Comparison of ENCODE assay signal across 3 cellular contexts in the genomic region with DNA sequence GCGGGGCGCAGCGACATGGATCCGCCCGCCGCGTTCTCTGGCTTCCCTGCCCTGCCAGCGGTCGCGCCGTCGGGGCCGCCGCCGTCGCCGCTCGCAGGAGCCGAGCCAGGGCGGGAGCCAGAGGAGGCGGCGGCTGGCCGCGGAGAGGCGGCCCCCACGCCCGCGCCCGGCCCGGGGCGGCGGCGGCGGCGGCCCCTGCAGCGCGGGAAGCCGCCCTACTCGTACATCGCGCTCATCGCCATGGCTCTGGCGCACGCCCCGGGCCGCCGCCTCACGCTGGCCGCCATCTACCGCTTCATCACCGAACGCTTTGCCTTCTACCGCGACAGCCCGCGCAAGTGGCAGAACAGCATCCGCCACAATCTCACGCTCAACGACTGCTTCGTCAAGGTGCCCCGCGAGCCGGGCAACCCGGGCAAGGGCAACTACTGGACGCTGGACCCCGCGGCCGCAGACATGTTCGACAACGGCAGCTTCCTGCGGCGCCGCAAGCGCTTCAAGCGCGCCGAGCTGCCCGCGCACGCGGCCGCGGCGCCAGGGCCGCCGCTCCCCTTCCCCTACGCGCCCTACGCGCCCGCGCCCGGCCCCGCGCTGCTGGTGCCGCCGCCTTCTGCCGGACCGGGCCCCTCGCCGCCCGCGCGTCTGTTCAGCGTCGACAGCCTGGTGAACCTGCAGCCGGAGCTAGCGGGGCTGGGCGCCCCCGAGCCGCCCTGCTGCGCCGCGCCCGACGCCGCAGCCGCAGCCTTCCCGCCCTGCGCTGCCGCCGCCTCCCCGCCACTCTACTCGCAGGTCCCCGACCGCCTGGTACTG.
TF ChIP-seq lines count a peak whose summit lies in the region.

No MANE protein-coding gene starts in this region.

TF ChIP-seq in SK-N-SH, 30 proteins besides CTCF, POLR2A, EP300 and RAD21 (continued from another document):
- TF ChIP-seq, protein P1, sequence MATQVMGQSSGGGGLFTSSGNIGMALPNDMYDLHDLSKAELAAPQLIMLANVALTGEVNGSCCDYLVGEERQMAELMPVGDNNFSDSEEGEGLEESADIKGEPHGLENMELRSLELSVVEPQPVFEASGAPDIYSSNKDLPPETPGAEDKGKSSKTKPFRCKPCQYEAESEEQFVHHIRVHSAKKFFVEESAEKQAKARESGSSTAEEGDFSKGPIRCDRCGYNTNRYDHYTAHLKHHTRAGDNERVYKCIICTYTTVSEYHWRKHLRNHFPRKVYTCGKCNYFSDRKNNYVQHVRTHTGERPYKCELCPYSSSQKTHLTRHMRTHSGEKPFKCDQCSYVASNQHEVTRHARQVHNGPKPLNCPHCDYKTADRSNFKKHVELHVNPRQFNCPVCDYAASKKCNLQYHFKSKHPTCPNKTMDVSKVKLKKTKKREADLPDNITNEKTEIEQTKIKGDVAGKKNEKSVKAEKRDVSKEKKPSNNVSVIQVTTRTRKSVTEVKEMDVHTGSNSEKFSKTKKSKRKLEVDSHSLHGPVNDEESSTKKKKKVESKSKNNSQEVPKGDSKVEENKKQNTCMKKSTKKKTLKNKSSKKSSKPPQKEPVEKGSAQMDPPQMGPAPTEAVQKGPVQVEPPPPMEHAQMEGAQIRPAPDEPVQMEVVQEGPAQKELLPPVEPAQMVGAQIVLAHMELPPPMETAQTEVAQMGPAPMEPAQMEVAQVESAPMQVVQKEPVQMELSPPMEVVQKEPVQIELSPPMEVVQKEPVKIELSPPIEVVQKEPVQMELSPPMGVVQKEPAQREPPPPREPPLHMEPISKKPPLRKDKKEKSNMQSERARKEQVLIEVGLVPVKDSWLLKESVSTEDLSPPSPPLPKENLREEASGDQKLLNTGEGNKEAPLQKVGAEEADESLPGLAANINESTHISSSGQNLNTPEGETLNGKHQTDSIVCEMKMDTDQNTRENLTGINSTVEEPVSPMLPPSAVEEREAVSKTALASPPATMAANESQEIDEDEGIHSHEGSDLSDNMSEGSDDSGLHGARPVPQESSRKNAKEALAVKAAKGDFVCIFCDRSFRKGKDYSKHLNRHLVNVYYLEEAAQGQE (IDR thresholded peaks at IDR 0.05; ENCODE audit: low read depth, low read length): no peak
- TF ChIP-seq TEAD4 (IDR thresholded peaks at IDR 0.05; ENCODE audit: borderline replicate concordance, insufficient read depth) (no peak), PBX3 (IDR thresholded peaks at IDR 0.05) (no peak), GATA2 (CRISPR knock-in tag; IDR thresholded peaks at IDR 0.05) (no peak), MAX (IDR thresholded peaks at IDR 0.05; ENCODE audit: low read depth) (no peak), TCF12 (IDR thresholded peaks at IDR 0.05) (no peak), FOXM1 (IDR thresholded peaks at IDR 0.05; ENCODE audit: low read depth) (no peak), TAF1 (IDR thresholded peaks at IDR 0.05; ENCODE audit: borderline replicate concordance, low read depth, low read length) (no peak), NRF1 (IDR thresholded peaks at IDR 0.05; ENCODE audit: low read depth, low read length) (no peak)
- TF ChIP-seq, protein P2, sequence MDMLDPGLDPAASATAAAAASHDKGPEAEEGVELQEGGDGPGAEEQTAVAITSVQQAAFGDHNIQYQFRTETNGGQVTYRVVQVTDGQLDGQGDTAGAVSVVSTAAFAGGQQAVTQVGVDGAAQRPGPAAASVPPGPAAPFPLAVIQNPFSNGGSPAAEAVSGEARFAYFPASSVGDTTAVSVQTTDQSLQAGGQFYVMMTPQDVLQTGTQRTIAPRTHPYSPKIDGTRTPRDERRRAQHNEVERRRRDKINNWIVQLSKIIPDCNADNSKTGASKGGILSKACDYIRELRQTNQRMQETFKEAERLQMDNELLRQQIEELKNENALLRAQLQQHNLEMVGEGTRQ (IDR thresholded peaks at IDR 0.05; ENCODE audit: borderline replicate concordance, low read depth, low read length): no peak

TF ChIP-seq in SK-N-SH treated with all-trans-retinoic acid at 6 μM for 48 hours, 23 proteins besides CTCF, POLR2A, EP300 and RAD21 (continued from another document):
- TF ChIP-seq CSRNP3 (CRISPR knock-in tag; IDR thresholded peaks at IDR 0.05) (no peak), CSDC2 (CRISPR knock-in tag; IDR thresholded peaks at IDR 0.05) (no peak), ZNF565 (CRISPR knock-in tag; conservative IDR thresholded peaks at IDR 0.05; ENCODE audit: low read depth) (no peak), BACH2 (CRISPR knock-in tag; IDR thresholded peaks at IDR 0.05; ENCODE audit: borderline replicate concordance) (no peak)
TF ChIP-seq in SK-N-SH treated with all-trans-retinoic acid at 6 μM for 48 hours: peak in this region for 0.

TF ChIP-seq in WTC11, 78 proteins besides CTCF, POLR2A, EP300 and RAD21 (continued from another document):
- TF ChIP-seq, protein P3, sequence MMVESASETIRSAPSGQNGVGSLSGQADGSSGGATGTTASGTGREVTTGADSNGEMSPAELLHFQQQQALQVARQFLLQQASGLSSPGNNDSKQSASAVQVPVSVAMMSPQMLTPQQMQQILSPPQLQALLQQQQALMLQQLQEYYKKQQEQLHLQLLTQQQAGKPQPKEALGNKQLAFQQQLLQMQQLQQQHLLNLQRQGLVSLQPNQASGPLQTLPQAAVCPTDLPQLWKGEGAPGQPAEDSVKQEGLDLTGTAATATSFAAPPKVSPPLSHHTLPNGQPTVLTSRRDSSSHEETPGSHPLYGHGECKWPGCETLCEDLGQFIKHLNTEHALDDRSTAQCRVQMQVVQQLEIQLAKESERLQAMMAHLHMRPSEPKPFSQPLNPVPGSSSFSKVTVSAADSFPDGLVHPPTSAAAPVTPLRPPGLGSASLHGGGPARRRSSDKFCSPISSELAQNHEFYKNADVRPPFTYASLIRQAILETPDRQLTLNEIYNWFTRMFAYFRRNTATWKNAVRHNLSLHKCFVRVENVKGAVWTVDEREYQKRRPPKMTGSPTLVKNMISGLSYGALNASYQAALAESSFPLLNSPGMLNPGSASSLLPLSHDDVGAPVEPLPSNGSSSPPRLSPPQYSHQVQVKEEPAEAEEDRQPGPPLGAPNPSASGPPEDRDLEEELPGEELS (CRISPR knock-in tag; IDR thresholded peaks at IDR 0.05): no peak
- TF ChIP-seq MAX (CRISPR knock-in tag; IDR thresholded peaks at IDR 0.05): peak; percentile 49; the same call in 1 of the 2 replicates
